ENCODE assay signal across 32 cellular contexts in genomic region chr2:162629499-162629898, GRCh38.
DNase-seq lines count a peak whose midpoint lies in the region; ATAC-seq, FAIRE-seq and TF ChIP-seq lines count a peak whose summit lies in the region.
"Had no signal": no experiment of that assay in that cellular context is flagged by ENCODE, and none has a peak within 500 bp of the region (broad histone marks: within the 10 kb centered on the region; RNA-seq: fewer than 3 reads in every experiment).

No MANE protein-coding gene starts in this region.

- no peak for TF ChIP-seq CTCF in HepG2 (CRISPR knock-in tag; IDR thresholded peaks at IDR 0.05)
- no peak for TF ChIP-seq CTCF in right lobe of liver (IDR thresholded peaks at IDR 0.05)
- no peak for TF ChIP-seq CTCF in HEK293 (tag by site-specific recombination; IDR thresholded peaks at IDR 0.05)

- TF ChIP-seq POLR2A in HepG2 (IDR thresholded peaks at IDR 0.05; ENCODE audit: insufficient read depth in 1 of 2, low read depth in 2 of 2, low read length in 2 of 2) (no peak), right lobe of liver (IDR thresholded peaks at IDR 0.05) (no peak)

- in situ Hi-C loops in HepG2 (cut with HindIII; ENCODE audit: extremely low pct_ligation_motif_present, low pct_unique_long_range_greater_than_20kb): no loop called here

- no peak overlapping the region for H2AFZ ChIP-seq in HepG2 (ENCODE audit: low read length)

- H3K4me3 ChIP-seq in HepG2 (replicated peaks in 1 of 3; ENCODE audit: insufficient read depth in 1 of 3, low read depth in 2 of 3, low read length in 3 of 3): no peak overlapping the region
- H3K4me3 ChIP-seq in right lobe of liver: no peak overlapping the region
- H3K4me3 ChIP-seq in BLaER1 treated with 17β-estradiol and CSF1 and Interleukin-3, amounts not matched to agents 10 nM and 100 nM: no peak overlapping the region
- H3K4me3 ChIP-seq in HEK293 (ENCODE audit: low read depth, low read length): no peak overlapping the region
- H3K4me3 ChIP-seq: A549, BLaER1 had no signal

- CTCF ChIA-PET in HepG2 (lab: Yijun Ruan, JAX; ENCODE audit: low intra/inter-chr PET ratio, low total read pairs): no interaction called here
- CTCF ChIA-PET in HEK293 (lab: Yijun Ruan, JAX): interaction anchor here (0.6 kb wide), 1 partner anchor 200 kb away, joined by 4 read pairs; no protein-coding TSS in a partner anchor

- H3K9ac ChIP-seq in HepG2 (ENCODE audit: insufficient read depth, low read depth, low read length): no peak overlapping the region
- H3K9ac ChIP-seq in BLaER1 treated with 17β-estradiol and CSF1 and Interleukin-3, amounts not matched to agents 10 nM and 100 nM: no peak overlapping the region
- H3K9ac ChIP-seq: BLaER1 had no signal

- H3K27ac ChIP-seq in HepG2 (ENCODE audit: extremely low read length, insufficient read depth, low read length) (no peak overlapping the region), right lobe of liver (no peak overlapping the region), HEK293 (ENCODE audit: extremely low read depth, low read depth, low read length) (no peak overlapping the region)
- no peak overlapping the region for H3K27ac ChIP-seq in BLaER1 treated with 17β-estradiol and CSF1 and Interleukin-3, amounts not matched to agents 10 nM and 100 nM
- H3K27ac ChIP-seq: 22Rv1, A549, BLaER1, C4-2B had no signal

- intact Hi-C loops in HepG2 (cut with micrococcal nuclease; ENCODE audit: unreplicated experiment): no loop called here
- intact Hi-C loops in right lobe of liver (cut with DNase I): no loop called here

- H3K4me1 ChIP-seq in HepG2 (ENCODE audit: insufficient read depth, low read length) (no peaks in the 10 kb centered on the region), right lobe of liver (no peaks in the 10 kb centered on the region), HEK293 (ENCODE audit: control insufficient read depth, insufficient read depth, low read length) (no peaks in the 10 kb centered on the region)
- H3K4me1 ChIP-seq in BLaER1 treated with 17β-estradiol and CSF1 and Interleukin-3, amounts not matched to agents 10 nM and 100 nM: peaks cover 0 to 10% (median 6%) of the 10 kb centered on the region in 10 experiments; a peak in 10 of 20 replicates
- H3K4me1 ChIP-seq: A549, BE2C, BLaER1, Caco-2 had no signal

- no peak for TF ChIP-seq RAD21 in HepG2 (CRISPR knock-in tag; IDR thresholded peaks at IDR 0.05)

- no peaks in the 10 kb centered on the region for H3K36me3 ChIP-seq in HepG2 (replicated peaks in 1 of 2; ENCODE audit: control insufficient read depth in 1 of 2, insufficient read depth in 2 of 2, low read length in 2 of 2)
- H3K36me3 ChIP-seq in right lobe of liver: no peaks in the 10 kb centered on the region
- no peaks in the 10 kb centered on the region for H3K36me3 ChIP-seq in BLaER1 treated with 17β-estradiol and CSF1 and Interleukin-3, amounts not matched to agents 10 nM and 100 nM
- H3K36me3 ChIP-seq in HEK293 (ENCODE audit: control insufficient read depth in 2 of 2, insufficient read depth in 1 of 2, low read length in 2 of 2): no peaks in the 10 kb centered on the region
- H3K36me3 ChIP-seq: BE2C, BLaER1 had no signal

- no peak overlapping the region for H3K4me2 ChIP-seq in HepG2 (ENCODE audit: low read depth, low read length)
- H3K4me2 ChIP-seq in BLaER1 treated with 17β-estradiol and CSF1 and Interleukin-3, amounts not matched to agents 10 nM and 100 nM: peak overlapping the region in 7 of 11 experiments; percentile 25 to 55 (median 45); a peak in 10 of 22 replicates
- H3K4me2 ChIP-seq: A549, BLaER1 had no signal

- WGBS in HepG2 (ENCODE audit: low lambda C conversion rate): 5% methylated on average over 1 of the region's 1 CpG
- WGBS in right lobe of liver (ENCODE audit: insufficient coverage, low coverage, low lambda C conversion rate, missing lambda C conversion rate): 50% methylated on average over 1 of the region's 1 CpG

- no peak for ATAC-seq in HepG2
- ATAC-seq in right lobe of liver: no peak
- ATAC-seq in GM19023 (IDR thresholded peaks at IDR 0.05; ENCODE audit: unreplicated experiment): no peak
- ATAC-seq: A549; CD8-positive, alpha-beta T cell had no signal

- no peaks in the 10 kb centered on the region for H3K79me2 ChIP-seq in HepG2 (ENCODE audit: insufficient read depth, low read length)

- TF ChIP-seq EP300 in HepG2 (IDR thresholded peaks at IDR 0.05; ENCODE audit: low read depth in 2 of 2, low read length in 2 of 2) (no peak), HepG2 (CRISPR knock-in tag; IDR thresholded peaks at IDR 0.05; ENCODE audit: borderline replicate concordance) (no peak)

- H3K9me3 ChIP-seq in HepG2 (ENCODE audit: low read length) (no peaks in the 10 kb centered on the region), right lobe of liver (no peaks in the 10 kb centered on the region), HEK293 (ENCODE audit: control insufficient read depth, insufficient read depth, low read depth, low read length) (no peaks in the 10 kb centered on the region)
- H3K9me3 ChIP-seq in BLaER1 treated with 17β-estradiol and CSF1 and Interleukin-3, amounts not matched to agents 10 nM and 100 nM (replicated peaks in 1 of 11): no peaks in the 10 kb centered on the region
- H3K9me3 ChIP-seq: A549, BE2C, BLaER1, Caco-2 had no signal

- no peaks in the 10 kb centered on the region for H4K20me1 ChIP-seq in HepG2 (ENCODE audit: insufficient read depth, low read length)
- H4K20me1 ChIP-seq in BLaER1 treated with 17β-estradiol and CSF1 and Interleukin-3, amounts not matched to agents 10 nM and 100 nM: no peaks in the 10 kb centered on the region
- H4K20me1 ChIP-seq: BLaER1 had no signal

- FAIRE-seq in HepG2 (lab: Jason Lieb, UNC): no peak
- FAIRE-seq: A204.1, A549, D721Med had no signal

- BruUV-seq in HepG2 (replicated peaks; lab: Mats Ljungman, UMichigan): no TSS peak

- H3K27me3 ChIP-seq in HepG2 (ENCODE audit: control insufficient read depth in 1 of 2, insufficient read depth in 2 of 2, low read length in 2 of 2) (no peaks in the 10 kb centered on the region), right lobe of liver (no peaks in the 10 kb centered on the region)
- H3K27me3 ChIP-seq in BLaER1 treated with 17β-estradiol and CSF1 and Interleukin-3, amounts not matched to agents 10 nM and 100 nM: no peaks in the 10 kb centered on the region
- H3K27me3 ChIP-seq: BE2C, BLaER1 had no signal

- DNase-seq in HepG2 (ENCODE audit: low spot score) (no peak), right lobe of liver (no peak)
- no peak for DNase-seq in activated effector memory CD4-positive, alpha-beta T cell treated with anti-CD3 and anti-CD28 coated beads, Interleukin-2, amount 50 U/mL, for 16 hours
- DNase-seq: 8988T; ACHN; AML-193; BE2C; C1 segment of cervical spinal cord; Caco-2; Calu3; CD4-positive, alpha-beta memory T cell; CD4-positive, alpha-beta T cell; CD4-positive, CD25-positive, alpha-beta regulatory T cell; CD8-positive, alpha-beta memory T cell; CD8-positive, alpha-beta T cell; COR-L47; DMS 273 treated with DMSO at 0.1 percent for 48 hours; DMS153; DMS53; DMS79; DMS79 treated with DMSO at 0.1 percent for 48 hours; DND-41; EL had no signal

- POLR2A ChIA-PET in HepG2 (lab: Yijun Ruan, JAX) (no interaction called here), HEK293 (lab: Yijun Ruan, JAX) (no interaction called here)

TF ChIP-seq in HepG2, 621 proteins besides CTCF, POLR2A, EP300 and RAD21:
- TF ChIP-seq CREB1 (IDR thresholded peaks at IDR 0.05) (peak; percentile 96), CREB1 (CRISPR knock-in tag; IDR thresholded peaks at IDR 0.05) (no peak), ATF7 (IDR thresholded peaks at IDR 0.05) (peak; percentile 97), ATF7 (CRISPR knock-in tag; IDR thresholded peaks at IDR 0.05) (no peak), GPBP1L1 (CRISPR knock-in tag; IDR thresholded peaks at IDR 0.05) (no peak)

TF ChIP-seq in HEK293, 187 proteins besides CTCF, POLR2A, EP300 and RAD21:
- 0 out of 2 replicates have a peak, but pooled peaks have one; percentile 8 for TF ChIP-seq ATF2 (tag by site-specific recombination; IDR thresholded peaks at IDR 0.05; ENCODE audit: low read depth)
- no peak for TF ChIP-seq ZNF768 (tag by site-specific recombination; IDR thresholded peaks at IDR 0.05)

Comparison
In these comparisons a context has a peak if more than half of its experiments do, and no peak if none do; other contexts are left out.
1. Of the 63 proteins assayed by ChIP-seq in both HepG2 and HEK293: peak only in HepG2: none; only in HEK293: ATF2; in both: none; in neither: 62.